Comparison of ENCODE assay signal across 8 cellular contexts in the genomic region with DNA sequence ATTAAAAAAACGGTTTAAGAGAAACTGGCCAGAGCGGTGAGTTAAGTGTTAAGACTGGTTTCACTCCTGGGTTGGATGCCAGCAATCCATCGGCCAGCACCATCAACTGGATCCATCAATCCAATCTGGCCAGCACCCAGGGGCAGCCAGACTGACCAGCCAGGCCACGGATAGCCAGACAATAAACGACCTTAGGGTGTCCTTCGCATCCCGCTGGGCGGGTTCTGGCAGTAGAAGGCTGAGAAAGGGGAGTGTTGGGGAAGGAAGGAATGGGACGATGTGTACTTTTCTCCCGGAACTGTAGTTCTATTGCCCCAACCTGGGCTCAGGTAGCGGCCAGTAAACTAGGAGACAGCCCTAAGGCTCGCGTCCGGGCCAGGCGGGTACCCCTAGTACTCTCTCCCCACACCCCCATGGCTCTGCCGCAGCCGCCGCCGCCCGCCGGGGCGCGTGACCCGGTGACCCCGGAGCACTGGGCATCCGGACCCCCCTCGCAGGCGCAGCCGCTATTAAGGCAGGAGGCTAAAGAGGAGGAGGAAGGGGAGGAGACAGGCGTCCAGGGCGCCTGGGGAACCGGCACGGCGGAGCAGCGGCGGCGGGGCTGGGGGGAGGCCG. TPM values are rescaled to one million over a fixed set of nuclear protein-coding genes. Genes with fewer than 3 reads are reported as not detected.
DNase-seq lines count a peak whose midpoint lies in the region; ATAC-seq and TF ChIP-seq lines count a peak whose summit lies in the region.

Gene CASD1 (plus strand): TSS at position 546 of the 615 bp plus-strand sequence. CDS start 276 bp downstream, outside the sequence.

- peak within 1 kb of the TSS; percentile 67 for H3K4me3 ChIP-seq in astrocyte of the spinal cord (ENCODE audit: low read depth, low read length)
- peak within 1 kb of the TSS; percentile 82 for H3K4me3 ChIP-seq in iPS-18a (ENCODE audit: low read length)
- peak within 1 kb of the TSS; percentile 100 for H3K4me3 ChIP-seq in skeletal muscle satellite cell (ENCODE audit: low read length)

- in situ Hi-C loops in astrocyte of the spinal cord (cut with HindIII; ENCODE audit: low sequenced_read_pairs): no loop called here

- no peaks in the 10 kb centered on the region for H3K27me3 ChIP-seq in iPS-18a (ENCODE audit: control insufficient read depth, insufficient read depth, low read length)
- no peaks in the 10 kb centered on the region for H3K27me3 ChIP-seq in skeletal muscle satellite cell (ENCODE audit: control insufficient read depth, insufficient read depth, low read length)

- DNase-seq in GF-D8 (lab: John Stamatoyannopoulos, UW) (peak; percentile 29), T-helper 2 cell (peak; percentile 37 to 79 (median 52)), astrocyte of the spinal cord (ENCODE audit: low read depth, low spot score) (peak; percentile 5), cerebellar nuclear complex (lab: John Stamatoyannopoulos, UW) (no peak)

- H3K36me3 ChIP-seq in KOPT-K1 (ENCODE audit: insufficient read depth, low read length): peaks cover 13% of the 10 kb centered on the region
- no peaks in the 10 kb centered on the region for H3K36me3 ChIP-seq in iPS-18a (ENCODE audit: control insufficient read depth, low read depth, low read length)
- no peaks in the 10 kb centered on the region for H3K36me3 ChIP-seq in skeletal muscle satellite cell (ENCODE audit: insufficient read depth, low read length)

- peak within 1 kb of the TSS; percentile 92 for H3K27ac ChIP-seq in KOPT-K1 (ENCODE audit: low read depth, low read length, poor library complexity, severe bottlenecking)
- peak within 1 kb of the TSS; percentile 92 for H3K27ac ChIP-seq in iPS-18a (ENCODE audit: low read length)

- no peaks in the 10 kb centered on the region for H3K9me3 ChIP-seq in KOPT-K1 (ENCODE audit: insufficient read depth, low read length, poor library complexity, severe bottlenecking)
- no peaks in the 10 kb centered on the region for H3K9me3 ChIP-seq in iPS-18a (ENCODE audit: control insufficient read depth, low read depth, low read length)
- H3K9me3 ChIP-seq in skeletal muscle satellite cell (replicated peaks; ENCODE audit: low read length): no peaks in the 10 kb centered on the region

- peak within 1 kb of the TSS; percentile 84 for H3K4me2 ChIP-seq in skeletal muscle satellite cell (ENCODE audit: low read length)

- no peak for TF ChIP-seq CTCF in astrocyte of the spinal cord (IDR thresholded peaks at IDR 0.05; ENCODE audit: low read depth, low read length)

- H3K4me1 ChIP-seq in iPS-18a (ENCODE audit: control insufficient read depth, low read depth, low read length) (peaks cover 27% of the 10 kb centered on the region), skeletal muscle satellite cell (ENCODE audit: control insufficient read depth, insufficient read depth, low read length) (peaks cover 21% of the 10 kb centered on the region)

- peak within 1 kb of the TSS; percentile 93 for H3K9ac ChIP-seq in iPS-18a (ENCODE audit: low read length)
- peak within 1 kb of the TSS; percentile 94 for H3K9ac ChIP-seq in skeletal muscle satellite cell (ENCODE audit: low read depth, low read length)

- peak; percentile 52 for ATAC-seq in GM21737 (IDR thresholded peaks at IDR 0.05; ENCODE audit: unreplicated experiment)

RNA-seq across cellular contexts. Expression of gene CASD1, which starts in this region (rescaled TPM):
- 10.4 and 11.6 TPM in 2 replicates for total RNA-seq in skeletal muscle satellite cell (2012; rRNA removed)

Comparison
In these comparisons a context has a peak if more than half of its experiments do, and no peak if none do; other contexts are left out.
1. DNase-seq: peak in GF-D8 (single experiment), T-helper 2 cell (5 of 5) and astrocyte of the spinal cord (single experiment); none in cerebellar nuclear complex (0 of 2).
2. Peak in every context shown above with its lines, with median percentiles within 50 percentile points of each other: H3K4me3 ChIP-seq.